Comparison of ENCODE assay signal across 8 cellular contexts in the genomic region with DNA sequence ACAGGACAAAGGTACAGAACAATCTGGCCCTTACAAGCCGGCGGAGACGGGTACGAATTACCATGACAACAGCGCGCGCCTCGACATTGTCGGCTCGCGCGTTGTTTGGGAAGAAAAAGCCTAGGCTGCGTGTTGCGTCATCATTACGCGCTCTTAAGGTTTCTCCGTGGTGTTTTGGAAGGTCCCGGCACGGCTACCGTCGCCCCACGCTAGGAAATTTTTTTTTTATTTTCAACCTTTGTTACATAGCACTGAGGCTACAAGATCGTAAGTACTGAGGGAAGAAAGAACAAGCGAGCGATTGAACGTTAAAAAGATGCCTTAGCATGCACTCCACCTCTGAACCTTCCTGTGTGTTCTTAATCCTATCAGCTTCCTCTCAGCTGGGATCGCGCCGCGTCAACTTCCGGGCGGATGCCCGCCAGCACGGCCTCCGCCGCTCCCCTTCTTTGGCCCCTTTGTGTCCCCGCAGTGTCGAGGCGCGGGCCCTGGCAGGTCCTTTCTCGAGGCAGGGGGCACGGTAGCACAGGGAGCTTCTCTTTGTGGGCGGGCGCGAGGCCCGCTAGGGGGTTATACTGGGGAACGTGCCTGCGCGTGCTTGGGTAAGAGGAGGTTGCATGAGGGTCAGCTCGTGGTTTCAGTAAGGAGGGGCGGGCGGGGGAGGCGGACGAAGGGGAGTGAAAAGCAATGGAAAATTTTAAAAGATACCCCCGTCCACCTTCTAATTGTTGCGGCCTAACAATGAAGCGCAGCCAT. TPM values are rescaled to one million over a fixed set of nuclear protein-coding genes. Genes with fewer than 3 reads are reported as not detected.
DNase-seq lines count a peak whose midpoint lies in the region; ATAC-seq and TF ChIP-seq lines count a peak whose summit lies in the region.

A gene with protein sequence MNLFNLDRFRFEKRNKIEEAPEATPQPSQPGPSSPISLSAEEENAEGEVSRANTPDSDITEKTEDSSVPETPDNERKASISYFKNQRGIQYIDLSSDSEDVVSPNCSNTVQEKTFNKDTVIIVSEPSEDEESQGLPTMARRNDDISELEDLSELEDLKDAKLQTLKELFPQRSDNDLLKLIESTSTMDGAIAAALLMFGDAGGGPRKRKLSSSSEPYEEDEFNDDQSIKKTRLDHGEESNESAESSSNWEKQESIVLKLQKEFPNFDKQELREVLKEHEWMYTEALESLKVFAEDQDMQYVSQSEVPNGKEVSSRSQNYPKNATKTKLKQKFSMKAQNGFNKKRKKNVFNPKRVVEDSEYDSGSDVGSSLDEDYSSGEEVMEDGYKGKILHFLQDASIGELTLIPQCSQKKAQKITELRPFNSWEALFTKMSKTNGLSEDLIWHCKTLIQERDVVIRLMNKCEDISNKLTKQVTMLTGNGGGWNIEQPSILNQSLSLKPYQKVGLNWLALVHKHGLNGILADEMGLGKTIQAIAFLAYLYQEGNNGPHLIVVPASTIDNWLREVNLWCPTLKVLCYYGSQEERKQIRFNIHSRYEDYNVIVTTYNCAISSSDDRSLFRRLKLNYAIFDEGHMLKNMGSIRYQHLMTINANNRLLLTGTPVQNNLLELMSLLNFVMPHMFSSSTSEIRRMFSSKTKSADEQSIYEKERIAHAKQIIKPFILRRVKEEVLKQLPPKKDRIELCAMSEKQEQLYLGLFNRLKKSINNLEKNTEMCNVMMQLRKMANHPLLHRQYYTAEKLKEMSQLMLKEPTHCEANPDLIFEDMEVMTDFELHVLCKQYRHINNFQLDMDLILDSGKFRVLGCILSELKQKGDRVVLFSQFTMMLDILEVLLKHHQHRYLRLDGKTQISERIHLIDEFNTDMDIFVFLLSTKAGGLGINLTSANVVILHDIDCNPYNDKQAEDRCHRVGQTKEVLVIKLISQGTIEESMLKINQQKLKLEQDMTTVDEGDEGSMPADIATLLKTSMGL (plus strand): TSS at position 397 of the 756 bp plus-strand sequence. CDS start 530 bp downstream, outside the sequence.

- intact Hi-C loops in activated T-helper 2 cell treated with anti-CD3 and anti-CD28 coated beads, Interferon-gamma antibody, Interleukin-2, Interleukin-4, amounts not matched to agents 10 μg/mL and 5 μg/mL and 100 μg/mL, durations not matched to agents 14 hours and 24 hours and 36 hours (cut with micrococcal nuclease) = loop anchor here (5.0 kb wide), 3 partner anchors 45 to 245 kb away; a partner anchor contains a TSS

- no peaks in the 10 kb centered on the region for H3K27me3 Mint-ChIP-seq in activated T-helper 2 cell treated with anti-CD3 and anti-CD28 coated beads, Interferon-gamma antibody, Interleukin-2, Interleukin-4, amounts not matched to agents 10 μg/mL and 5 μg/mL and 100 μg/mL, durations not matched to agents 14 hours and 24 hours and 36 hours (ENCODE audit: low read depth)
- peaks cover 3 to 9% of the 10 kb centered on the region in 2 donors for H3K27me3 Mint-ChIP-seq in natural killer cell treated with Interleukin-12 subunit alpha and Interleukin-12 subunit beta and Interleukin-15 and Interleukin-18, amount 100 ng/mL, for 72 hours

- peak within 1 kb of the TSS; percentile 61 for H3K27ac ChIP-seq in RWPE2 (ENCODE audit: poor library complexity, severe bottlenecking)

- H3K36me3 Mint-ChIP-seq in activated T-helper 2 cell treated with anti-CD3 and anti-CD28 coated beads, Interferon-gamma antibody, Interleukin-2, Interleukin-4, amounts not matched to agents 10 μg/mL and 5 μg/mL and 100 μg/mL, durations not matched to agents 14 hours and 24 hours and 36 hours (ENCODE audit: low read depth) = peaks cover 41% of the 10 kb centered on the region
- H3K36me3 Mint-ChIP-seq in natural killer cell treated with Interleukin-12 subunit alpha and Interleukin-12 subunit beta and Interleukin-15 and Interleukin-18, amount 100 ng/mL, for 72 hours = peaks cover 17% of the 10 kb centered on the region

- DNase-seq in EH (ENCODE audit: low read depth) (peak; percentile 94), H4 (ENCODE audit: low spot score) (peak; percentile 96), LoVo (ENCODE audit: low spot score) (peak; percentile 95), RWPE2 (ENCODE audit: low spot score) (peak; percentile 82), fibroblast of pulmonary artery (ENCODE audit: low read depth) (peak; percentile 98)
- DNase-seq in activated T-helper 2 cell treated with anti-CD3 and anti-CD28 coated beads, Interferon-gamma antibody, Interleukin-2, Interleukin-4, amounts not matched to agents 10 μg/mL and 5 μg/mL and 100 μg/mL, durations not matched to agents 14 hours and 24 hours and 36 hours (ENCODE audit: low spot score) = peak; percentile 85
- peak; percentile 89 for DNase-seq in natural killer cell treated with Interleukin-12 subunit alpha and Interleukin-12 subunit beta and Interleukin-15 and Interleukin-18, amount 100 ng/mL, for 72 hours (ENCODE audit: low spot score)
- DNase-seq in stimulated activated naive CD8-positive, alpha-beta T cell treated with anti-CD3 and anti-CD28 coated beads, Interleukin-15, Interleukin-2, amounts not matched to agents 100 U/mL and 50 U/mL, for 24 hours = peak; percentile 88

- H3K9me3 ChIP-seq in RWPE2 (ENCODE audit: severe bottlenecking) = no peaks in the 10 kb centered on the region

- TF ChIP-seq CTCF in RWPE2 (IDR thresholded peaks at IDR 0.05; ENCODE audit: poor library complexity, severe bottlenecking) (no peak), fibroblast of pulmonary artery (IDR thresholded peaks at IDR 0.05; ENCODE audit: low read length, missing control alignments) (no peak)

- H3K4me1 Mint-ChIP-seq in activated T-helper 2 cell treated with anti-CD3 and anti-CD28 coated beads, Interferon-gamma antibody, Interleukin-2, Interleukin-4, amounts not matched to agents 10 μg/mL and 5 μg/mL and 100 μg/mL, durations not matched to agents 14 hours and 24 hours and 36 hours (ENCODE audit: low read depth) = peaks cover 25% of the 10 kb centered on the region
- H3K4me1 Mint-ChIP-seq in natural killer cell treated with Interleukin-12 subunit alpha and Interleukin-12 subunit beta and Interleukin-15 and Interleukin-18, amount 100 ng/mL, for 72 hours (ENCODE audit: low read depth in 2 of 2) = peaks cover 19 to 20% of the 10 kb centered on the region in 2 donors

- ATAC-seq in RWPE2 (ENCODE audit: low read depth) = peak; percentile 91
- ATAC-seq in natural killer cell treated with Interleukin-12 subunit alpha and Interleukin-12 subunit beta and Interleukin-15 and Interleukin-18, amount 100 ng/mL, for 72 hours = peak; percentile 96 to 97
- peak; percentile 94 for ATAC-seq in stimulated activated naive CD8-positive, alpha-beta T cell treated with anti-CD3 and anti-CD28 coated beads, Interleukin-15, Interleukin-2, amounts not matched to agents 100 U/mL and 50 U/mL, for 24 hours

- peak within 1 kb of the TSS; percentile 96 for H3K4me3 Mint-ChIP-seq in activated T-helper 2 cell treated with anti-CD3 and anti-CD28 coated beads, Interferon-gamma antibody, Interleukin-2, Interleukin-4, amounts not matched to agents 10 μg/mL and 5 μg/mL and 100 μg/mL, durations not matched to agents 14 hours and 24 hours and 36 hours (ENCODE audit: low read depth)
- H3K4me3 Mint-ChIP-seq in natural killer cell treated with Interleukin-12 subunit alpha and Interleukin-12 subunit beta and Interleukin-15 and Interleukin-18, amount 100 ng/mL, for 72 hours = peak within 1 kb of the TSS; percentile 94

- peaks cover 43% of the 10 kb centered on the region for H3K36me3 ChIP-seq in RWPE2 (ENCODE audit: low read depth)

- peak within 1 kb of the TSS; percentile 100 for H3K27ac Mint-ChIP-seq in activated T-helper 2 cell treated with anti-CD3 and anti-CD28 coated beads, Interferon-gamma antibody, Interleukin-2, Interleukin-4, amounts not matched to agents 10 μg/mL and 5 μg/mL and 100 μg/mL, durations not matched to agents 14 hours and 24 hours and 36 hours
- H3K27ac Mint-ChIP-seq in natural killer cell treated with Interleukin-12 subunit alpha and Interleukin-12 subunit beta and Interleukin-15 and Interleukin-18, amount 100 ng/mL, for 72 hours = peak within 1 kb of the TSS; percentile 96 to 97

- H3K4me1 ChIP-seq in RWPE2 (ENCODE audit: insufficient read depth, poor library complexity, severe bottlenecking) = peaks cover 17% of the 10 kb centered on the region

- H3K9me3 Mint-ChIP-seq in activated T-helper 2 cell treated with anti-CD3 and anti-CD28 coated beads, Interferon-gamma antibody, Interleukin-2, Interleukin-4, amounts not matched to agents 10 μg/mL and 5 μg/mL and 100 μg/mL, durations not matched to agents 14 hours and 24 hours and 36 hours = no peaks in the 10 kb centered on the region
- H3K9me3 Mint-ChIP-seq in natural killer cell treated with Interleukin-12 subunit alpha and Interleukin-12 subunit beta and Interleukin-15 and Interleukin-18, amount 100 ng/mL, for 72 hours = no peaks in the 10 kb centered on the region

- H3K4me3 ChIP-seq in RWPE2 (ENCODE audit: severe bottlenecking) (peak within 1 kb of the TSS; percentile 71), fibroblast of pulmonary artery (replicated peaks; ENCODE audit: low read depth, low read length) (peak within 1 kb of the TSS; percentile 94)

- H3K27me3 ChIP-seq in RWPE2 (ENCODE audit: insufficient read depth, poor library complexity, severe bottlenecking) = no peaks in the 10 kb centered on the region

RNA-seq across cellular contexts. Expression of the gene that starts here (rescaled TPM):
- 23.9 and 29.9 TPM in 2 replicates for total RNA-seq in H4 (2014; rRNA removed; shearing (Covaris generic))
- 38.9 and 41.8 TPM in 2 replicates for total RNA-seq in activated T-helper 2 cell treated with anti-CD3 and anti-CD28 coated beads, Interferon-gamma antibody, Interleukin-2, Interleukin-4, amounts not matched to agents 10 μg/mL and 5 μg/mL and 100 μg/mL, durations not matched to agents 14 hours and 24 hours and 36 hours
- total RNA-seq in natural killer cell treated with Interleukin-12 subunit alpha and Interleukin-12 subunit beta and Interleukin-15 and Interleukin-18, amount 100 ng/mL, for 72 hours = 10 to 100 TPM; 28.0 to 33.3 TPM

Comparison
In these comparisons a context has a peak if more than half of its experiments do, and no peak if none do; other contexts are left out.
1. Peak in every context shown above with its lines: DNase-seq, ATAC-seq, H3K4me3 ChIP-seq and H3K27ac ChIP-seq.